ENCODE assay signal across 23 cellular contexts in genomic region chr11:1209371-1210057, GRCh38. TPM values are rescaled to one million over a fixed set of nuclear protein-coding genes. Genes with fewer than 3 reads are reported as not detected.
"Had no signal": no experiment of that assay in that cellular context is flagged by ENCODE, and none has a peak within 500 bp of the region (broad histone marks: within the 10 kb centered on the region; RNA-seq: fewer than 3 reads in every experiment).

No MANE protein-coding gene starts in this region.

- H3K27me3 ChIP-seq: brain microvascular endothelial cell, upper lobe of left lung had no signal

- ATAC-seq: activated T-helper 17 cell treated with anti-CD3 and anti-CD28 coated beads, Interleukin-2, amount 50 U/mL, for 72 hours; naive thymus-derived CD8-positive, alpha-beta T cell; stimulated activated naive CD8-positive, alpha-beta T cell treated with anti-CD3 and anti-CD28 coated beads, Interleukin-15, amount 100 ng/mL, for 72 hours; T-helper 17 cell had no signal

- H3K36me3 ChIP-seq: brain microvascular endothelial cell, upper lobe of left lung had no signal

- H3K4me3 Mint-ChIP-seq: activated T-helper 17 cell treated with anti-CD3 and anti-CD28 coated beads, Interleukin-2, amount 50 U/mL, for 72 hours; central memory CD8-positive, alpha-beta T cell; memory B cell; naive thymus-derived CD8-positive, alpha-beta T cell; stimulated activated naive CD8-positive, alpha-beta T cell treated with anti-CD3 and anti-CD28 coated beads, Interleukin-15, amount 100 ng/mL, for 72 hours; T-helper 17 cell had no signal

- H3K4me3 ChIP-seq: coronary artery, upper lobe of left lung had no signal

- H3K27ac ChIP-seq: brain microvascular endothelial cell, coronary artery, upper lobe of left lung, VCaP had no signal

- H3K27ac Mint-ChIP-seq: activated T-helper 17 cell treated with anti-CD3 and anti-CD28 coated beads, Interleukin-2, amount 50 U/mL, for 72 hours; memory B cell; naive thymus-derived CD8-positive, alpha-beta T cell; stimulated activated naive CD8-positive, alpha-beta T cell treated with anti-CD3 and anti-CD28 coated beads, Interleukin-15, amount 100 ng/mL, for 72 hours; T-helper 17 cell had no signal

- H3K4me1 Mint-ChIP-seq: activated T-helper 17 cell treated with anti-CD3 and anti-CD28 coated beads, Interleukin-2, amount 50 U/mL, for 72 hours; central memory CD8-positive, alpha-beta T cell; memory B cell; naive thymus-derived CD8-positive, alpha-beta T cell; stimulated activated naive CD8-positive, alpha-beta T cell treated with anti-CD3 and anti-CD28 coated beads, Interleukin-15, amount 100 ng/mL, for 72 hours; T-helper 17 cell had no signal

- DNase-seq: activated CD4-positive, alpha-beta T cell treated with anti-CD3 and anti-CD28 coated beads for 1 hour; activated CD4-positive, alpha-beta T cell treated with anti-CD3 and anti-CD28 coated beads, Interleukin-2, amount 50 U/mL, for 48 hours; activated naive CD4-positive, alpha-beta T cell treated with Interleukin-2 at 50 U/mL for 16 hours; brain microvascular endothelial cell; erythroblast; foreskin melanocyte; retina; stimulated activated CD4-positive, alpha-beta T cell treated with anti-CD3 and anti-CD28 coated beads, Interleukin-2, amount 100 ng/mL, for 48 hours; stimulated activated naive CD8-positive, alpha-beta T cell treated with anti-CD3 and anti-CD28 coated beads, Interleukin-15, amount 100 ng/mL, for 72 hours had no signal

- H3K4me1 ChIP-seq: upper lobe of left lung had no signal

RNA-seq across cellular contexts. Expression of gene MUC5B, which starts 13.4 kb away (rescaled TPM):
- total RNA-seq: activated T-helper 17 cell treated with anti-CD3 and anti-CD28 coated beads, Interleukin-2, amount 50 U/mL, for 72 hours; aorta; kidney epithelial cell; naive thymus-derived CD8-positive, alpha-beta T cell; skeletal muscle tissue; T-helper 17 cell; temporal lobe had no signal
- polyA plus RNA-seq: naive thymus-derived CD8-positive, alpha-beta T cell had no signal

RNA-seq across cellular contexts. Expression of gene MUC5AC, which starts 51.8 kb away (rescaled TPM):
- total RNA-seq: activated T-helper 17 cell treated with anti-CD3 and anti-CD28 coated beads, Interleukin-2, amount 50 U/mL, for 72 hours; aorta; kidney epithelial cell; liver; naive thymus-derived CD8-positive, alpha-beta T cell; SK-MEL-5; T-helper 17 cell had no signal
- polyA plus RNA-seq: liver; naive thymus-derived CD8-positive, alpha-beta T cell had no signal
